Comparison of ENCODE assay signal across 8 cellular contexts in the genomic region with DNA sequence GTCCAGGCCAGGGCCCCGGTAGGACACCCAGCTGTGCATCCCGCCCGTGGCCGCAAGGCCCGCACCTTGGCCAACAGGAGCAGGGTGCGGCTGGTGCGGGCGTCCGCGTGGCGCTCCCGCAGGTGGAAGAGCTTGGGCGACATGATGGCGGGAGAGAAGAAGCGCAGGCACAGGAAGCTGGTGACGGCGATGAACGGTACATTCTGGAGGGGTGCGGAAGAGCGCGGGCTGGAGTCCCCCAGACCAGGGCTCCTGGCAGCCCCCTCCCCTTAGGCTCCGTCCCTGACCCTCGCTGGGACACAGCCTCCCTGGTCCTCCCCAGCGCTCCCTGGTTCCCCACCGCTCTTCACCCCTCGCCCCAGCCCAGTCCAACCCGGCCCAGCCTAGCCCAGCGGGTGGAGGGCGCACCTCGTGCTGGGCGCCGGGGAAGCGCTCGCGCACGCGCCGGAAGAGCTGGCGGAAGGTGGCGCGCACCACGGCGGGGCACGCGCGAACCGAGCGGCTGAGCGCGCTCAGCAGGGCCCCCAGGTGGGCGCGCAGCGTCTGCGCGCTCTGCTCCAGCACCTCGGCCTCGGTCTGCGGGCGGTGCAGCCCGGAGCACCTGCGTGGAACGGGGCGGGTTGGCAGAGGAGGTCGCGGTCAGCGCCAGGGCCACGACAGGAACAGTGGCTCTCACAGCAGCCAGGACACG. TPM values are rescaled to one million over a fixed set of nuclear protein-coding genes. Genes with fewer than 3 reads are reported as not detected.
DNase-seq lines count a peak whose midpoint lies in the region; ATAC-seq lines count a peak whose summit lies in the region.
"Not testable (repeated sequence)": the region's sequence is repeated elsewhere in the genome, so short reads cannot be mapped to it uniquely, and the experiment has no call there.

No MANE protein-coding gene starts in this region.

- not testable (repeated sequence) for H3K27ac Mint-ChIP-seq in activated CD4-positive, alpha-beta T cell treated with anti-CD3 and anti-CD28 coated beads for 36 hours; stimulated activated naive B cell treated with anti-CD40 and anti-IgM and Interleukin-4, amounts not matched to agents 10 μg/mL and 1 μg/mL and 100 μg/mL, for 72 hours

- ATAC-seq in GM18511 (IDR thresholded peaks at IDR 0.05; ENCODE audit: unreplicated experiment) (peak; percentile 70), GM19438 (IDR thresholded peaks at IDR 0.05; ENCODE audit: low read depth, unreplicated experiment) (peak; percentile 56), GM21786 (IDR thresholded peaks at IDR 0.05; ENCODE audit: unreplicated experiment) (peak; percentile 58), HG02981 (IDR thresholded peaks at IDR 0.05; ENCODE audit: unreplicated experiment) (peak; percentile 67), HG03442 (IDR thresholded peaks at IDR 0.05; ENCODE audit: unreplicated experiment) (peak; percentile 65), left cardiac atrium (peak; percentile 57 to 64)
- peak; percentile 70 for ATAC-seq in activated CD4-positive, alpha-beta T cell treated with anti-CD3 and anti-CD28 coated beads for 36 hours
- ATAC-seq in stimulated activated naive B cell treated with anti-CD40 and anti-IgM and Interleukin-4, amounts not matched to agents 10 μg/mL and 1 μg/mL and 100 μg/mL, for 72 hours (replicated peaks): peak; percentile 75 to 80

- not testable (repeated sequence) for H3K27me3 Mint-ChIP-seq in activated CD4-positive, alpha-beta T cell treated with anti-CD3 and anti-CD28 coated beads for 36 hours; stimulated activated naive B cell treated with anti-CD40 and anti-IgM and Interleukin-4, amounts not matched to agents 10 μg/mL and 1 μg/mL and 100 μg/mL, for 72 hours

- intact Hi-C loops in activated CD4-positive, alpha-beta T cell treated with anti-CD3 and anti-CD28 coated beads for 36 hours (cut with DNase I, micrococcal nuclease); left cardiac atrium (cut with DNase I): not testable (repeated sequence)

- not testable (repeated sequence) for H3K4me3 Mint-ChIP-seq in activated CD4-positive, alpha-beta T cell treated with anti-CD3 and anti-CD28 coated beads for 36 hours; stimulated activated naive B cell treated with anti-CD40 and anti-IgM and Interleukin-4, amounts not matched to agents 10 μg/mL and 1 μg/mL and 100 μg/mL, for 72 hours

- CTCF ChIA-PET in activated CD4-positive, alpha-beta T cell treated with anti-CD3 and anti-CD28 coated beads for 36 hours (lab: Charles Lee): not testable (repeated sequence)

- H3K4me1 Mint-ChIP-seq in activated CD4-positive, alpha-beta T cell treated with anti-CD3 and anti-CD28 coated beads for 36 hours; stimulated activated naive B cell treated with anti-CD40 and anti-IgM and Interleukin-4, amounts not matched to agents 10 μg/mL and 1 μg/mL and 100 μg/mL, for 72 hours: not testable (repeated sequence)

- POLR2A ChIA-PET in activated CD4-positive, alpha-beta T cell treated with anti-CD3 and anti-CD28 coated beads for 36 hours (lab: Charles Lee): not testable (repeated sequence)

- not testable (repeated sequence) for H3K9me3 Mint-ChIP-seq in activated CD4-positive, alpha-beta T cell treated with anti-CD3 and anti-CD28 coated beads for 36 hours (ENCODE audit: low read depth); stimulated activated naive B cell treated with anti-CD40 and anti-IgM and Interleukin-4, amounts not matched to agents 10 μg/mL and 1 μg/mL and 100 μg/mL, for 72 hours

- not testable (repeated sequence) for H3K36me3 Mint-ChIP-seq in activated CD4-positive, alpha-beta T cell treated with anti-CD3 and anti-CD28 coated beads for 36 hours (ENCODE audit: low read depth); stimulated activated naive B cell treated with anti-CD40 and anti-IgM and Interleukin-4, amounts not matched to agents 10 μg/mL and 1 μg/mL and 100 μg/mL, for 72 hours

- DNase-seq in activated CD4-positive, alpha-beta T cell treated with anti-CD3 and anti-CD28 coated beads for 36 hours; left cardiac atrium; stimulated activated naive B cell treated with anti-CD40 and anti-IgM and Interleukin-4, amounts not matched to agents 10 μg/mL and 1 μg/mL and 100 μg/mL, for 72 hours: not testable (repeated sequence)

RNA-seq across cellular contexts. Expression of a gene that starts 15.9 kb away (rescaled TPM):
- total RNA-seq in activated CD4-positive, alpha-beta T cell treated with anti-CD3 and anti-CD28 coated beads for 36 hours: 10 to 100 TPM; 32.6 to 46.1 TPM
- total RNA-seq in left cardiac atrium: 10 to 100 TPM; 42.9 to 52.7 TPM

RNA-seq across cellular contexts. Expression of a gene that starts 23.0 kb away (rescaled TPM):
- total RNA-seq in activated CD4-positive, alpha-beta T cell treated with anti-CD3 and anti-CD28 coated beads for 36 hours: 10 to 100 TPM; 28.6 to 30.1 TPM
- total RNA-seq in left cardiac atrium: 10 to 100 TPM in 1 of 2 donors, 1 to 10 TPM in 1; 3.2 to 14.3 TPM

RNA-seq across cellular contexts. Expression of a gene that starts 29.8 kb away (rescaled TPM):
- 10 to 100 TPM; 13.6 to 14.4 TPM for total RNA-seq in activated CD4-positive, alpha-beta T cell treated with anti-CD3 and anti-CD28 coated beads for 36 hours
- 10 to 100 TPM in 1 of 2 donors, 1 to 10 TPM in 1; 9.8 to 12.2 TPM for total RNA-seq in left cardiac atrium

RNA-seq across cellular contexts. Expression of a gene that starts 30.0 kb away (rescaled TPM):
- 1 to 10 TPM; 6.1 to 9.1 TPM for total RNA-seq in activated CD4-positive, alpha-beta T cell treated with anti-CD3 and anti-CD28 coated beads for 36 hours
- 1 to 10 TPM; 7.1 to 7.2 TPM for total RNA-seq in left cardiac atrium

RNA-seq across cellular contexts. Expression of a gene that starts 48.9 kb away (rescaled TPM):
- 10 to 100 TPM; 23.4 to 43.5 TPM for total RNA-seq in activated CD4-positive, alpha-beta T cell treated with anti-CD3 and anti-CD28 coated beads for 36 hours
- total RNA-seq in left cardiac atrium: 1 to 10 TPM; 2.9 to 3.1 TPM
